ENCODE assay signal across 9 cellular contexts in genomic region chr22:40289991-40290459, GRCh38. TPM values are rescaled to one million over a fixed set of nuclear protein-coding genes. Genes with fewer than 3 reads are reported as not detected.
DNase-seq lines count a peak whose midpoint lies in the region; ATAC-seq and TF ChIP-seq lines count a peak whose summit lies in the region.
"Had no signal": no experiment of that assay in that cellular context is flagged by ENCODE, and none has a peak within 500 bp of the region (broad histone marks: within the 10 kb centered on the region; RNA-seq: fewer than 3 reads in every experiment).

No MANE protein-coding gene starts in this region.

- H3K27ac ChIP-seq in trophoblast cell (ENCODE audit: low read depth, low read length) (no peak overlapping the region), body of pancreas (peak overlapping the region in 1 of 4 donors; percentile 41), H9 (ENCODE audit: insufficient read length, low read depth, low read length) (no peak overlapping the region)
- H3K27ac ChIP-seq: SJSA1 had no signal

- H3K27me3 Mint-ChIP-seq in activated naive CD8-positive, alpha-beta T cell, result no peaks in the 10 kb centered on the region
- no peaks in the 10 kb centered on the region for H3K27me3 Mint-ChIP-seq in H9 (ENCODE audit: low read depth)

- H4K20me1 ChIP-seq in H9 (ENCODE audit: control insufficient read depth, insufficient read depth, insufficient read length), result no peaks in the 10 kb centered on the region

- H3K9me3 ChIP-seq in trophoblast cell (ENCODE audit: insufficient read depth, low read depth, low read length) (no peaks in the 10 kb centered on the region), body of pancreas (no peaks in the 10 kb centered on the region), H9 (ENCODE audit: control insufficient read depth, low read depth, low read length) (no peaks in the 10 kb centered on the region)
- H3K9me3 ChIP-seq: SJSA1 had no signal

- no peak overlapping the region for H4K91ac ChIP-seq in trophoblast cell (ENCODE audit: low read depth, low read length)
- H4K91ac ChIP-seq in H9 (ENCODE audit: insufficient read length, low read depth, low read length), result no peak overlapping the region

- ATAC-seq in body of pancreas, result no peak

- no CpG with 5 or more reads among the region's 16 CpGs for WGBS in trophoblast cell (ENCODE audit: extremely low coverage, insufficient coverage, insufficient read length)
- WGBS in body of pancreas, 2 donors, result 67 to 76% methylated on average over 16 of the region's 16 CpGs
- WGBS in H9 (ENCODE audit: extremely low coverage, insufficient read length, low lambda C conversion rate), result no CpG with 5 or more reads among the region's 16 CpGs

- TF ChIP-seq CTCF in GM13976 (IDR thresholded peaks at IDR 0.05; ENCODE audit: borderline replicate concordance, control extremely low read depth, extremely low read depth, insufficient read depth, missing control alignments) (no peak), body of pancreas (IDR thresholded peaks at IDR 0.05) (no peak), H9 (conservative IDR thresholded peaks at IDR 0.05) (no peak)

- H4K5ac ChIP-seq in H9 (ENCODE audit: insufficient read length, low read depth, low read length), result no peak overlapping the region

- H3K36me3 ChIP-seq in trophoblast cell (ENCODE audit: control insufficient read depth in 1 of 2, insufficient read depth in 2 of 2, low read length in 2 of 2) (peaks cover 18 to 19% of the 10 kb centered on the region in 2 experiments), body of pancreas (replicated peaks in 1 of 2; ENCODE audit: insufficient read depth in 1 of 2, low read depth in 2 of 2) (peaks cover 0 to 12% of the 10 kb centered on the region in 2 donors)

- H4K8ac ChIP-seq in trophoblast cell (ENCODE audit: low read depth, low read length) (no peak overlapping the region), H9 (replicated peaks; ENCODE audit: insufficient read length, low read depth, low read length) (no peak overlapping the region)

- no peaks in the 10 kb centered on the region for H3K23me2 ChIP-seq in H9 (ENCODE audit: insufficient read length, low read depth, low read length, poor library complexity, severe bottlenecking)

- H3K4ac ChIP-seq in trophoblast cell (ENCODE audit: low read depth, low read length), result no peak overlapping the region
- H3K4ac ChIP-seq in H9 (ENCODE audit: low read depth, low read length), result no peak overlapping the region

- H3K27me3 ChIP-seq in trophoblast cell (ENCODE audit: insufficient read depth, low read length) (no peaks in the 10 kb centered on the region), body of pancreas (no peaks in the 10 kb centered on the region), H9 (ENCODE audit: insufficient read depth, low read length) (no peaks in the 10 kb centered on the region)
- H3K27me3 ChIP-seq: SJSA1 had no signal

- peaks cover 65% of the 10 kb centered on the region for H3K4me1 Mint-ChIP-seq in activated naive CD8-positive, alpha-beta T cell (ENCODE audit: low read depth)
- no peaks in the 10 kb centered on the region for H3K4me1 Mint-ChIP-seq in H9

- peaks cover 2 to 3% of the 10 kb centered on the region in 2 experiments for H3K4me1 ChIP-seq in trophoblast cell (ENCODE audit: control insufficient read depth in 1 of 2, insufficient read depth in 2 of 2, low read length in 2 of 2)
- H3K4me1 ChIP-seq in body of pancreas, result no peaks in the 10 kb centered on the region
- H3K4me1 ChIP-seq in H9 (ENCODE audit: insufficient read depth, low read length), result no peaks in the 10 kb centered on the region

- DNase-seq in GM13976 (ENCODE audit: low spot score) (peak; percentile 74), T follicular helper cell (ENCODE audit: low read depth) (peak; percentile 58), trophoblast cell (no peak), NCI-H2227 (lab: John Stamatoyannopoulos, UW; ENCODE audit: unreplicated experiment) (no peak), body of pancreas (no peak), H9 (no peak)
- peak; percentile 44 to 45 for DNase-seq in stimulated activated CD4-positive, alpha-beta T cell treated with anti-CD3 and anti-CD28 coated beads, Interleukin-15, amount 100 ng/mL, for 1 hour (ENCODE audit: low read depth in 1 of 2, low spot score in 1 of 2)

- no peak overlapping the region for H3K14ac ChIP-seq in trophoblast cell (ENCODE audit: low read length)
- H3K14ac ChIP-seq in H9 (ENCODE audit: insufficient read depth, low read length), result no peak overlapping the region

- no peak overlapping the region for H4K12ac ChIP-seq in trophoblast cell (ENCODE audit: low read depth, low read length)

- no peak overlapping the region for H3K9ac ChIP-seq in trophoblast cell (ENCODE audit: low read length)
- no peak overlapping the region for H3K9ac ChIP-seq in H9 (ENCODE audit: extremely low read depth, insufficient read length, low read length)

- H3K9me3 Mint-ChIP-seq in activated naive CD8-positive, alpha-beta T cell (ENCODE audit: low read depth), result no peaks in the 10 kb centered on the region
- H3K9me3 Mint-ChIP-seq in H9, result no peaks in the 10 kb centered on the region

- no peak overlapping the region for H2BK5ac ChIP-seq in trophoblast cell (ENCODE audit: low read depth, low read length, poor library complexity)
- H2BK5ac ChIP-seq in H9 (ENCODE audit: insufficient read length, low read length), result no peak overlapping the region

- TF ChIP-seq POLR2A in body of pancreas (IDR thresholded peaks at IDR 0.05), result no peak

- H3K79me2 ChIP-seq in trophoblast cell (ENCODE audit: control insufficient read depth, insufficient read depth, low read length, poor library complexity) (no peaks in the 10 kb centered on the region), H9 (ENCODE audit: insufficient read depth, low read length) (no peaks in the 10 kb centered on the region)

- H3K23ac ChIP-seq in trophoblast cell (ENCODE audit: low read length), result no peak overlapping the region
- no peak overlapping the region for H3K23ac ChIP-seq in H9 (ENCODE audit: insufficient read length, low read depth, low read length)

- H2BK12ac ChIP-seq in trophoblast cell (ENCODE audit: low read length) (no peak overlapping the region), H9 (ENCODE audit: insufficient read length, low read depth, low read length) (no peak overlapping the region)

- H2BK120ac ChIP-seq in trophoblast cell (ENCODE audit: insufficient read depth, low read length, poor library complexity), result no peak overlapping the region
- no peak overlapping the region for H2BK120ac ChIP-seq in H9 (ENCODE audit: low read depth, low read length, poor library complexity, severe bottlenecking)

- H3K4me3 ChIP-seq in trophoblast cell (ENCODE audit: low read depth, low read length) (no peak overlapping the region), body of pancreas (no peak overlapping the region)
- H3K4me3 ChIP-seq: SJSA1 had no signal

- H2BK15ac ChIP-seq in H9 (ENCODE audit: low read depth, low read length), result no peak overlapping the region

- H3K27ac Mint-ChIP-seq in activated naive CD8-positive, alpha-beta T cell, result peak overlapping the region; percentile 99
- H3K27ac Mint-ChIP-seq in H9, result peak overlapping the region in 1 of 3 experiments; percentile 63; a peak in 2 of 7 replicates

- no peak overlapping the region for H3K56ac ChIP-seq in H9 (ENCODE audit: insufficient read length, low read depth, low read length)

- no peak overlapping the region for H3T11ph ChIP-seq in H9 (ENCODE audit: low read length)

- H3K18ac ChIP-seq in trophoblast cell (ENCODE audit: low read length) (no peak overlapping the region), H9 (ENCODE audit: insufficient read length, low read depth, low read length) (no peak overlapping the region)

- H3K4me2 ChIP-seq in trophoblast cell (ENCODE audit: low read length) (no peak overlapping the region), H9 (ENCODE audit: insufficient read depth, insufficient read length, low read length) (no peak overlapping the region)

- H2BK20ac ChIP-seq in H9 (ENCODE audit: low read depth, low read length, poor library complexity, severe bottlenecking), result no peak overlapping the region

- peaks cover 20% of the 10 kb centered on the region for H3K36me3 Mint-ChIP-seq in activated naive CD8-positive, alpha-beta T cell
- peaks cover 39 to 81% (median 56%) of the 10 kb centered on the region in 3 experiments; a peak in 6 of 7 replicates for H3K36me3 Mint-ChIP-seq in H9 (ENCODE audit: insufficient read depth in 1 of 3, low read depth in 3 of 3)

- intact Hi-C loops in body of pancreas (cut with DNase I), result no loop called here

- H2AFZ ChIP-seq in trophoblast cell (ENCODE audit: insufficient read depth, low read length, poor library complexity) (no peak overlapping the region), H9 (ENCODE audit: low read length) (no peak overlapping the region)

- no peak overlapping the region for H2AK5ac ChIP-seq in trophoblast cell (ENCODE audit: low read length)
- H2AK5ac ChIP-seq in H9 (ENCODE audit: insufficient read length, low read length), result no peak overlapping the region

- H3K4me3 Mint-ChIP-seq in activated naive CD8-positive, alpha-beta T cell, result peak overlapping the region; percentile 84
- no peak overlapping the region for H3K4me3 Mint-ChIP-seq in H9

- in situ Hi-C loops in GM13976 (cut with MboI; ENCODE audit: low sequenced_read_pairs, unreplicated experiment), result no loop called here

- H3K79me1 ChIP-seq in trophoblast cell (ENCODE audit: low read length), result peaks cover 3% of the 10 kb centered on the region
- H3K79me1 ChIP-seq in H9 (ENCODE audit: insufficient read depth, low read depth, low read length, poor library complexity, severe bottlenecking), result no peaks in the 10 kb centered on the region

RNA-seq across cellular contexts. Expression of gene ADSL, which starts 56.3 kb away (rescaled TPM):
- polyA plus RNA-seq in trophoblast cell (2013), result 46.5 and 47.6 TPM in 2 replicates
- total RNA-seq in body of pancreas, result 10 to 100 TPM; 49.0 to 76.5 TPM
- 172 and 175 TPM in 2 replicates for total RNA-seq in H9 (2021)

Comparison
In these comparisons a context has a peak if more than half of its experiments do, and no peak if none do; other contexts are left out.
1. DNase-seq: peak in GM13976 (single experiment), T follicular helper cell (single experiment) and stimulated activated CD4-positive, alpha-beta T cell treated with anti-CD3 and anti-CD28 coated beads, Interleukin-15, amount 100 ng/mL, for 1 hour (2 of 2); none in trophoblast cell (0 of 2), NCI-H2227 (single experiment), body of pancreas (0 of 4) and H9 (single experiment).